11 cellular contexts compared by ENCODE assay signal in genomic region chr22:20194681-20195593, GRCh38. TPM values are rescaled to one million over a fixed set of nuclear protein-coding genes. Genes with fewer than 3 reads are reported as not detected.
"Had no signal": no experiment of that assay in that cellular context is flagged by ENCODE, and none has a peak within 500 bp of the region (broad histone marks: within the 10 kb centered on the region; RNA-seq: fewer than 3 reads in every experiment).

No MANE protein-coding gene starts in this region.

- H3K9me3 ChIP-seq: tibial artery had no signal

- H3K27ac ChIP-seq: skin epidermis, tibial artery had no signal

- H3K27ac Mint-ChIP-seq: mesothelial cell of epicardium had no signal

- H3K4me3 ChIP-seq: skin epidermis, tibial artery had no signal

- H3K4me3 Mint-ChIP-seq: mesothelial cell of epicardium had no signal

- H3K36me3 ChIP-seq: tibial artery had no signal

- H3K4me1 ChIP-seq: tibial artery had no signal

- H3K9me3 Mint-ChIP-seq: mesothelial cell of epicardium had no signal

- FAIRE-seq: bronchial epithelial cell had no signal

- H3K36me3 Mint-ChIP-seq: mesothelial cell of epicardium had no signal

- DNase-seq: activated CD4-positive, alpha-beta T cell treated with anti-CD3 and anti-CD28 coated beads, Interleukin-2, amount 50 U/mL, for 4 hours; activated CD4-positive, CD25-positive, alpha-beta regulatory T cell treated with anti-CD3 and anti-CD28 coated beads, Interleukin-2, amount 50 U/mL, for 72 hours; activated CD8-positive, alpha-beta memory T cell treated with anti-CD3 and anti-CD28 coated beads, Interleukin-2, amount 50 U/mL, for 4 hours; activated naive CD4-positive, alpha-beta T cell; aorta; hypothalamus; T-helper 2 cell; tibial artery had no signal

RNA-seq across cellular contexts. Expression of gene CCDC188, which starts 44.1 kb away (rescaled TPM):
- total RNA-seq: bronchial epithelial cell, mesothelial cell of epicardium had no signal
- polyA plus RNA-seq: aorta had no signal
